ENCODE assay signal across 8 cellular contexts in the genomic region with DNA sequence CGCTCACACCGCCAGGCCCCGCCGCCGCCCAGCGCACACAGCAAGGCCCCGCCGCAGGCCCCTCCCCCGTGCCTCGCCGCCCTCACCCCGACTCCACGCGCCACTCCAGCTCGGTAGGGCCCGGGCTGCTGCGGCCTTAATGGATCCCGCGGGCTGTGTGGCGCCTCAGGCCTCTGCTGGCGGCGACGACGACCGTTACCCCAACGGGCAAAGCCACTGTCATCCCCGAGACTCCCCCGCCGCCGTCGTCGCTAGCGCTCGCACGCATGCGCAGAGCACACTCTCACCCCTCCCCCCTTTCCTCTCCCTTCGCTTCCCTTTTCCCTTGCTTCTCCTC. TPM values are rescaled to one million over a fixed set of nuclear protein-coding genes. Genes with fewer than 3 reads are reported as not detected.
DNase-seq lines count a peak whose midpoint lies in the region; ATAC-seq and TF ChIP-seq lines count a peak whose summit lies in the region.

A gene with protein sequence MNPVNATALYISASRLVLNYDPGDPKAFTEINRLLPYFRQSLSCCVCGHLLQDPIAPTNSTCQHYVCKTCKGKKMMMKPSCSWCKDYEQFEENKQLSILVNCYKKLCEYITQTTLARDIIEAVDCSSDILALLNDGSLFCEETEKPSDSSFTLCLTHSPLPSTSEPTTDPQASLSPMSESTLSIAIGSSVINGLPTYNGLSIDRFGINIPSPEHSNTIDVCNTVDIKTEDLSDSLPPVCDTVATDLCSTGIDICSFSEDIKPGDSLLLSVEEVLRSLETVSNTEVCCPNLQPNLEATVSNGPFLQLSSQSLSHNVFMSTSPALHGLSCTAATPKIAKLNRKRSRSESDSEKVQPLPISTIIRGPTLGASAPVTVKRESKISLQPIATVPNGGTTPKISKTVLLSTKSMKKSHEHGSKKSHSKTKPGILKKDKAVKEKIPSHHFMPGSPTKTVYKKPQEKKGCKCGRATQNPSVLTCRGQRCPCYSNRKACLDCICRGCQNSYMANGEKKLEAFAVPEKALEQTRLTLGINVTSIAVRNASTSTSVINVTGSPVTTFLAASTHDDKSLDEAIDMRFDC (minus strand): TSS at position 272 of the 337 bp plus-strand sequence. CDS start 1,222 bp downstream, outside the sequence.

- H3K36me3 ChIP-seq in Peyer's patch = no peaks in the 10 kb centered on the region

- no peaks in the 10 kb centered on the region for H3K27me3 ChIP-seq in Peyer's patch

- peak within 1 kb of the TSS; percentile 98 to 100 (median 100) for H3K27ac ChIP-seq in Peyer's patch

- H3K4me3 Mint-ChIP-seq in activated CD4-positive, alpha-beta T cell treated with anti-CD3 and anti-CD28 coated beads for 36 hours = peak within 1 kb of the TSS; percentile 100
- H3K4me3 Mint-ChIP-seq in natural killer cell = peak within 1 kb of the TSS; percentile 99

- TF ChIP-seq CTCF in Peyer's patch (IDR thresholded peaks at IDR 0.05) (no peak), epithelial cell of esophagus (IDR thresholded peaks at IDR 0.05; ENCODE audit: insufficient read depth, low read depth, low read length, missing control alignments) (no peak), natural killer cell (IDR thresholded peaks at IDR 0.05) (no peak)

- peak within 1 kb of the TSS; percentile 98 for H3K27ac Mint-ChIP-seq in activated CD4-positive, alpha-beta T cell treated with anti-CD3 and anti-CD28 coated beads for 36 hours
- H3K27ac Mint-ChIP-seq in natural killer cell = peak within 1 kb of the TSS; percentile 98

- POLR2A ChIA-PET in activated CD4-positive, alpha-beta T cell treated with anti-CD3 and anti-CD28 coated beads for 36 hours (lab: Charles Lee) = interaction anchor here (0.5 to 2.3 kb wide), 9 partner anchors 8 to 1254 kb away, joined by 3 to 24 read pairs (median 4); partner anchors contain the start of gene STAG1

- H3K4me1 ChIP-seq in Peyer's patch = peaks cover 0 to 34% (median 8%) of the 10 kb centered on the region in 4 donors

- H3K9me3 Mint-ChIP-seq in activated CD4-positive, alpha-beta T cell treated with anti-CD3 and anti-CD28 coated beads for 36 hours (ENCODE audit: low read depth) = no peaks in the 10 kb centered on the region
- no peaks in the 10 kb centered on the region for H3K9me3 Mint-ChIP-seq in natural killer cell

- H3K4me3 ChIP-seq in Peyer's patch = peak within 1 kb of the TSS; percentile 66 to 97 (median 91)
- peak within 1 kb of the TSS; percentile 88 for H3K4me3 ChIP-seq in epithelial cell of esophagus (ENCODE audit: low read length)

- DNase-seq in activated CD4-positive, alpha-beta T cell treated with anti-CD3 and anti-CD28 coated beads for 36 hours = no peak
- no peak for DNase-seq in activated CD4-positive, alpha-beta T cell treated with anti-CD3 and anti-CD28 coated beads, Interleukin-2, amount 50 U/mL, for 1 hour
- no peak for DNase-seq in Peyer's patch
- DNase-seq in epithelial cell of esophagus (ENCODE audit: low read depth) = no peak
- no peak for DNase-seq in natural killer cell
- no peak for DNase-seq in NCI-H2029 (lab: John Stamatoyannopoulos, UW)
- DNase-seq in UCSD-AML1 (lab: John Stamatoyannopoulos, UW; ENCODE audit: unreplicated experiment) = no peak

- H3K36me3 Mint-ChIP-seq in activated CD4-positive, alpha-beta T cell treated with anti-CD3 and anti-CD28 coated beads for 36 hours (ENCODE audit: low read depth) = peaks cover 40% of the 10 kb centered on the region
- H3K36me3 Mint-ChIP-seq in natural killer cell = peaks cover 9% of the 10 kb centered on the region

- peaks cover 30% of the 10 kb centered on the region for H3K4me1 Mint-ChIP-seq in activated CD4-positive, alpha-beta T cell treated with anti-CD3 and anti-CD28 coated beads for 36 hours
- H3K4me1 Mint-ChIP-seq in natural killer cell = peaks cover 62 to 65% of the 10 kb centered on the region in 2 donors

- peak; percentile 38 for ATAC-seq in activated CD4-positive, alpha-beta T cell treated with anti-CD3 and anti-CD28 coated beads for 36 hours
- ATAC-seq in natural killer cell (peak in 1 of 3 donors; percentile 25), GM18502 (IDR thresholded peaks at IDR 0.05; ENCODE audit: poor library complexity, unreplicated experiment) (no peak)

- H3K27me3 Mint-ChIP-seq in activated CD4-positive, alpha-beta T cell treated with anti-CD3 and anti-CD28 coated beads for 36 hours = no peaks in the 10 kb centered on the region
- peaks cover 0 to 5% of the 10 kb centered on the region in 2 donors for H3K27me3 Mint-ChIP-seq in natural killer cell (ENCODE audit: low read depth in 2 of 2)

- peak; percentile 21 to 62 for TF ChIP-seq POLR2A in Peyer's patch (IDR thresholded peaks at IDR 0.05)

- CTCF ChIA-PET in activated CD4-positive, alpha-beta T cell treated with anti-CD3 and anti-CD28 coated beads for 36 hours (lab: Charles Lee) = interaction anchor here (0.7 to 1.0 kb wide), 3 partner anchors 26 to 556 kb away, joined by 3 to 4 read pairs (median 3); partner anchors contain the start of gene STAG1

- intact Hi-C loops in activated CD4-positive, alpha-beta T cell treated with anti-CD3 and anti-CD28 coated beads for 36 hours (cut with DNase I, micrococcal nuclease) = loop anchor here (1.0 to 10.0 kb wide), 10 partner anchors 53 to 1979 kb away; partner anchors contain the start of genes PCCB (in 2 of the 2), CEP63 (in 1 of the 2), DBR1 (in 1 of the 2) and NCK1 (in 1 of the 2)
- intact Hi-C loops in natural killer cell (cut with micrococcal nuclease) = loop anchor here (1.0 to 10.0 kb wide), 4 partner anchors 121 to 746 kb away; partner anchors contain the start of gene STAG1

- no peaks in the 10 kb centered on the region for H3K9me3 ChIP-seq in Peyer's patch

RNA-seq across cellular contexts. Expression of the gene that starts here (rescaled TPM):
- 10 to 100 TPM; 39.5 to 48.3 TPM for total RNA-seq in activated CD4-positive, alpha-beta T cell treated with anti-CD3 and anti-CD28 coated beads for 36 hours
- total RNA-seq in Peyer's patch (10 to 100 TPM; 23.6 to 42.9 (median 28.3) TPM), natural killer cell (100 to 1,000 TPM; 104 to 114 (median 110) TPM)
